ENCODE assay signal across 24 cellular contexts in the genomic region with DNA sequence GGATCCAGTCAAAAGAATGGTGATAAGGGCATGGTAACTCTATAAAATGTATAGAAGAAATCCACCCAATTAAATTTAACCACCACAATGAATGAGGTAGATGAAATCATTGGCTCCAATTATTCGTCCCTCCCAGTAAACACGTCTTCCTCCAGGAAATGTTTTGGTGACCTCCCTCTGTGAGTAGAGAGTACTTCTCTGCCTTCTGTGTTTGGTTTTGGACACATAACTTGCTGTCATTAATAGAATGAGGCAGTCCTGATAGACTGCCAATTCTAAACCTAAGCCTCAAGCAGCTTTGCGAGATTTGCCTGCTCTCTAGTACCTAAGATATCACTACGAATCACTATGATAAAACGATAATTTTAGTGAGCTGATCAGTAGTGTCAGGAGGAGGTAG.
"Had no signal": no experiment of that assay in that cellular context is flagged by ENCODE, and none has a peak within 500 bp of the region (broad histone marks: within the 10 kb centered on the region; RNA-seq: fewer than 3 reads in every experiment).

No MANE protein-coding gene starts in this region.

- H3K27me3 ChIP-seq: adrenal gland, body of pancreas, ovary, testis, transverse colon had no signal

- DNase-seq: activated CD4-positive, alpha-beta T cell treated with anti-CD3 and anti-CD28 coated beads for 48 hours; activated CD4-positive, alpha-beta T cell treated with anti-CD3 and anti-CD28 coated beads, Interleukin-2, amount 50 U/mL, for 48 hours; activated CD8-positive, alpha-beta memory T cell treated with anti-CD3 and anti-CD28 coated beads for 24 hours; activated effector memory CD4-positive, alpha-beta T cell treated with anti-CD3 and anti-CD28 coated beads, Interleukin-2, amount 50 U/mL, for 16 hours; activated naive CD4-positive, alpha-beta T cell treated with anti-CD3 and anti-CD28 coated beads for 36 hours; activated naive CD8-positive, alpha-beta T cell treated with anti-CD3 and anti-CD28 coated beads for 36 hours; adrenal gland; body of pancreas; foreskin melanocyte; mammary epithelial cell; naive B cell; ovary; stimulated activated CD4-positive, alpha-beta T cell treated with anti-CD3 and anti-CD28 coated beads, Interleukin-12 subunit alpha, Interleukin-12 subunit beta, amount 100 ng/mL, for 4 hours; stimulated activated CD4-positive, alpha-beta T cell treated with anti-CD3 and anti-CD28 coated beads, Interleukin-4, amount 100 ng/mL, for 1 hour; stimulated activated naive CD8-positive, alpha-beta T cell treated with anti-CD3 and anti-CD28 coated beads, Interleukin-15, Interleukin-2, amounts not matched to agents 100 U/mL and 50 U/mL, for 24 hours; T-helper 9 cell; testis; transverse colon had no signal

- H3K36me3 ChIP-seq: adrenal gland, ovary, transverse colon had no signal

- H3K4me3 ChIP-seq: adrenal gland, body of pancreas, ovary, skin epidermis, testis, transverse colon had no signal

- H3K27ac ChIP-seq: adrenal gland, body of pancreas, ovary, skin epidermis, testis, transverse colon, VCaP had no signal

- H3K27me3 Mint-ChIP-seq: activated naive CD8-positive, alpha-beta T cell treated with anti-CD3 and anti-CD28 coated beads for 36 hours; naive B cell; progenitor cell of endocrine pancreas had no signal

- H3K4me1 ChIP-seq: adrenal gland, body of pancreas, testis, transverse colon had no signal

- H3K27ac Mint-ChIP-seq: activated naive CD4-positive, alpha-beta T cell treated with anti-CD3 and anti-CD28 coated beads for 36 hours; activated naive CD8-positive, alpha-beta T cell treated with anti-CD3 and anti-CD28 coated beads for 36 hours; naive B cell; progenitor cell of endocrine pancreas; T-helper 1 cell treated with Interleukin-12 subunit alpha and Interleukin-12 subunit beta and Interleukin-4 antibody, amounts not matched to agents 30 μg/mL and 1 μg/mL, for 36 hours had no signal

- H3K36me3 Mint-ChIP-seq: activated naive CD8-positive, alpha-beta T cell treated with anti-CD3 and anti-CD28 coated beads for 36 hours; naive B cell had no signal

- ATAC-seq: body of pancreas; esophagus mucosa; sciatic nerve; stimulated activated naive CD8-positive, alpha-beta T cell treated with anti-CD3 and anti-CD28 coated beads, Interleukin-15, Interleukin-2, amounts not matched to agents 100 U/mL and 50 U/mL, for 24 hours had no signal

- H3K9me3 ChIP-seq: adrenal gland, body of pancreas, ovary, testis, transverse colon had no signal

- H3K4me1 Mint-ChIP-seq: activated naive CD8-positive, alpha-beta T cell treated with anti-CD3 and anti-CD28 coated beads for 36 hours; naive B cell had no signal

- H3K4me3 Mint-ChIP-seq: activated naive CD4-positive, alpha-beta T cell treated with anti-CD3 and anti-CD28 coated beads for 36 hours; activated naive CD8-positive, alpha-beta T cell treated with anti-CD3 and anti-CD28 coated beads for 36 hours; naive B cell; T-helper 1 cell treated with Interleukin-12 subunit alpha and Interleukin-12 subunit beta and Interleukin-4 antibody, amounts not matched to agents 30 μg/mL and 1 μg/mL, for 36 hours had no signal
